Comparison of ENCODE assay signal across 19 cellular contexts in the genomic region with DNA sequence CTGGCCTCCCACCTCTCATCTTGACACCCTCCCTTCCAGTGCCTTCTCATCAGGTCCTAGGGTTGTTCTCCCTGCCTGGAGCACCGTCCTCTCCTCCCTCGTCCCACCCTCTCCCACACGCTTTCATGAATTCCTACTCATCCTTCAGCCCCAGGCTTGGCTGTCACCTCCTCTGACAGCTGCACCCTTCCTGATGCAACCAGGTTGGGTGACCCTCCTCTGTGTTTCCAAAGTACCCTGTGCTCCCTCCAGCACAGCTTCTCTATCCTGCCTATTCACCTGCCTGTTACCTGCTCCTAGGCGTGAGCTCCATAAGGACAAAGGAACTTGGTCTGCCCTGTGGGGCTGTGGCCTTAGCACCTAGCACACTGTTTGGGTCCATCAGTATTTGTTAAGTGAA. TPM values are rescaled to one million over a fixed set of nuclear protein-coding genes. Genes with fewer than 3 reads are reported as not detected.
DNase-seq lines count a peak whose midpoint lies in the region; ATAC-seq and TF ChIP-seq lines count a peak whose summit lies in the region.
"Had no signal": no experiment of that assay in that cellular context is flagged by ENCODE, and none has a peak within 500 bp of the region (broad histone marks: within the 10 kb centered on the region; RNA-seq: fewer than 3 reads in every experiment).

No MANE protein-coding gene starts in this region.

- H3K4me2 ChIP-seq in mammary epithelial cell (ENCODE audit: insufficient read depth, low read depth, low read length): no peak overlapping the region

- H3K4me3 Mint-ChIP-seq in MCF 10A (ENCODE audit: unreplicated experiment): no peak overlapping the region
- H3K4me3 Mint-ChIP-seq in activated CD8-positive, alpha-beta T cell treated with anti-CD3 and anti-CD28 coated beads, Interleukin-2, amount 10 ng/mL, durations not matched to agents 7 days and 5 days: no peak overlapping the region
- H3K4me3 Mint-ChIP-seq in naive thymus-derived CD8-positive, alpha-beta T cell: no peak overlapping the region
- H3K4me3 Mint-ChIP-seq: stimulated activated naive CD8-positive, alpha-beta T cell treated with anti-CD3 and anti-CD28 coated beads, Interleukin-15, Interleukin-2, amounts not matched to agents 100 ng/mL and 50 ng/mL, for 24 hours had no signal

- in situ Hi-C loops in mammary epithelial cell (cut with MboI; ENCODE audit: low sequenced_read_pairs in 2 of 2): loop anchor here in 1 of 2 donors (25.0 kb wide), 1 partner anchor 334 kb away; no protein-coding TSS in a partner anchor

- no peaks in the 10 kb centered on the region for H3K27me3 Mint-ChIP-seq in MCF 10A (ENCODE audit: insufficient read depth, unreplicated experiment)
- H3K27me3 Mint-ChIP-seq in activated CD8-positive, alpha-beta T cell treated with anti-CD3 and anti-CD28 coated beads, Interleukin-2, amount 10 ng/mL, durations not matched to agents 7 days and 5 days (ENCODE audit: low read depth): no peaks in the 10 kb centered on the region
- no peaks in the 10 kb centered on the region for H3K27me3 Mint-ChIP-seq in naive thymus-derived CD8-positive, alpha-beta T cell
- H3K27me3 Mint-ChIP-seq: stimulated activated naive CD8-positive, alpha-beta T cell treated with anti-CD3 and anti-CD28 coated beads, Interleukin-15, Interleukin-2, amounts not matched to agents 100 ng/mL and 50 ng/mL, for 24 hours had no signal

- no peaks in the 10 kb centered on the region for H3K9me3 ChIP-seq in mammary epithelial cell (replicated peaks; ENCODE audit: insufficient read depth, low read length)
- no peaks in the 10 kb centered on the region for H3K9me3 ChIP-seq in A673 (ENCODE audit: low read depth, low read length, poor library complexity, severe bottlenecking)
- H3K9me3 ChIP-seq: gastrocnemius medialis, right lobe of liver, upper lobe of left lung had no signal

- POLR2A ChIA-PET in MCF 10A (lab: Yijun Ruan, JAX) (interaction anchor here (0.9 to 1.2 kb wide), 2 partner anchors 8 to 19 kb away, joined by 3 to 4 read pairs; no protein-coding TSS in a partner anchor), A673 (lab: Charles Lee; ENCODE audit: low non-redundant PET) (no interaction called here)
- POLR2A ChIA-PET in activated CD8-positive, alpha-beta T cell treated with anti-CD3 and anti-CD28 coated beads, Interleukin-2, amount 10 ng/mL, durations not matched to agents 7 days and 5 days (lab: Charles Lee): no interaction called here
- POLR2A ChIA-PET in naive thymus-derived CD8-positive, alpha-beta T cell (lab: Charles Lee): interaction anchor here (1.1 kb wide), 1 partner anchor 21 kb away, joined by 3 read pairs; no protein-coding TSS in a partner anchor

- no peaks in the 10 kb centered on the region for H3K9me3 Mint-ChIP-seq in MCF 10A (ENCODE audit: unreplicated experiment)
- no peaks in the 10 kb centered on the region for H3K9me3 Mint-ChIP-seq in activated CD8-positive, alpha-beta T cell treated with anti-CD3 and anti-CD28 coated beads, Interleukin-2, amount 10 ng/mL, durations not matched to agents 7 days and 5 days (ENCODE audit: insufficient read depth)
- H3K9me3 Mint-ChIP-seq in naive thymus-derived CD8-positive, alpha-beta T cell: no peaks in the 10 kb centered on the region
- H3K9me3 Mint-ChIP-seq: stimulated activated naive CD8-positive, alpha-beta T cell treated with anti-CD3 and anti-CD28 coated beads, Interleukin-15, Interleukin-2, amounts not matched to agents 100 ng/mL and 50 ng/mL, for 24 hours had no signal

- peaks cover 71% of the 10 kb centered on the region for H3K36me3 Mint-ChIP-seq in MCF 10A (ENCODE audit: insufficient read depth, unreplicated experiment)
- H3K36me3 Mint-ChIP-seq in activated CD8-positive, alpha-beta T cell treated with anti-CD3 and anti-CD28 coated beads, Interleukin-2, amount 10 ng/mL, durations not matched to agents 7 days and 5 days (ENCODE audit: low read depth): peaks cover 57% of the 10 kb centered on the region
- peaks cover 10 to 92% (median 17%) of the 10 kb centered on the region in 3 donors for H3K36me3 Mint-ChIP-seq in naive thymus-derived CD8-positive, alpha-beta T cell

- peaks cover 6% of the 10 kb centered on the region for H3K79me2 ChIP-seq in mammary epithelial cell (ENCODE audit: insufficient read depth, low read length)

- BruUV-seq in MCF 10A (replicated peaks; lab: Mats Ljungman, UMichigan) (no TSS peak), mammary epithelial cell (replicated peaks; lab: Mats Ljungman, UMichigan) (no TSS peak), A673 (replicated peaks; lab: Mats Ljungman, UMichigan) (no TSS peak)

- ATAC-seq in activated CD8-positive, alpha-beta T cell treated with anti-CD3 and anti-CD28 coated beads, Interleukin-2, amount 10 ng/mL, durations not matched to agents 7 days and 5 days: no peak
- no peak for ATAC-seq in naive thymus-derived CD8-positive, alpha-beta T cell
- no peak for ATAC-seq in GM21619 (IDR thresholded peaks at IDR 0.05; ENCODE audit: unreplicated experiment)
- ATAC-seq: gastrocnemius medialis, right lobe of liver had no signal

- no peak overlapping the region for H2AFZ ChIP-seq in mammary epithelial cell (ENCODE audit: low read depth, low read length)

- H3K27ac ChIP-seq in mammary epithelial cell (ENCODE audit: insufficient read depth, low read depth, low read length) (no peak overlapping the region), A673 (ENCODE audit: low read depth, low read length, poor library complexity, severe bottlenecking) (no peak overlapping the region)
- H3K27ac ChIP-seq: right lobe of liver, upper lobe of left lung had no signal

- intact Hi-C loops in MCF 10A (cut with micrococcal nuclease) (no loop called here), mammary epithelial cell (cut with micrococcal nuclease) (no loop called here), A673 (cut with micrococcal nuclease; ENCODE audit: unreplicated experiment) (no loop called here)

- H3K27me3 ChIP-seq in mammary epithelial cell (ENCODE audit: insufficient read depth, low read length) (no peaks in the 10 kb centered on the region), A673 (replicated peaks; ENCODE audit: insufficient read depth, low read depth, low read length, poor library complexity) (no peaks in the 10 kb centered on the region)
- H3K27me3 ChIP-seq: gastrocnemius medialis, right lobe of liver, upper lobe of left lung had no signal

- CTCF ChIA-PET in MCF 10A (lab: Yijun Ruan, JAX): interaction anchor here (0.9 to 2.3 kb wide), 4 partner anchors 8 to 216 kb away, joined by 4 to 12 read pairs (median 4); no protein-coding TSS in a partner anchor
- CTCF ChIA-PET in mammary epithelial cell (lab: Charles Lee; ENCODE audit: low non-redundant PET): no interaction called here
- CTCF ChIA-PET in activated CD8-positive, alpha-beta T cell treated with anti-CD3 and anti-CD28 coated beads, Interleukin-2, amount 10 ng/mL, durations not matched to agents 7 days and 5 days (lab: Charles Lee): interaction anchor here (3.6 to 4.9 kb wide), 2 partner anchors 8 to 217 kb away, joined by 15 to 37 read pairs; no protein-coding TSS in a partner anchor
- CTCF ChIA-PET in A673 (lab: Charles Lee): no interaction called here

- no peak for TF ChIP-seq CTCF in MCF 10A (IDR thresholded peaks at IDR 0.05; ENCODE audit: unreplicated experiment)
- TF ChIP-seq CTCF in mammary epithelial cell (conservative IDR thresholded peaks at IDR 0.05 in 1 of 2, IDR thresholded peaks at IDR 0.05 in 1 of 2; ENCODE audit: extremely low read depth in 1 of 2, insufficient read depth in 1 of 2, low read depth in 1 of 2, low read length in 2 of 2): no peak
- TF ChIP-seq CTCF in A673 (conservative IDR thresholded peaks at IDR 0.05; ENCODE audit: low read depth, low read length): no peak

- dilution Hi-C loops in mammary epithelial cell (cut with HindIII; ENCODE audit: low sequenced_read_pairs): no loop called here

- no peaks in the 10 kb centered on the region for H3K4me1 ChIP-seq in mammary epithelial cell (ENCODE audit: insufficient read depth, low read length)
- no peaks in the 10 kb centered on the region for H3K4me1 ChIP-seq in A673 (ENCODE audit: insufficient read depth, low read length, poor library complexity, severe bottlenecking)
- H3K4me1 ChIP-seq: right lobe of liver had no signal

- WGBS in mammary epithelial cell (ENCODE audit: low coverage, missing lambda C conversion rate): 90% methylated on average over 4 of the region's 4 CpGs

- H3K4me3 ChIP-seq in mammary epithelial cell (replicated peaks in 1 of 3; ENCODE audit: insufficient read depth in 1 of 3, low read depth in 2 of 3, low read length in 3 of 3): no peak overlapping the region
- H3K4me3 ChIP-seq in A673 (ENCODE audit: low read depth, low read length, poor library complexity, severe bottlenecking): no peak overlapping the region
- H3K4me3 ChIP-seq: gastrocnemius medialis, right lobe of liver, upper lobe of left lung had no signal

- H3K9ac ChIP-seq in mammary epithelial cell (ENCODE audit: insufficient read depth, low read length): no peak overlapping the region

- H3K4me1 Mint-ChIP-seq in MCF 10A (ENCODE audit: insufficient read depth, unreplicated experiment): peaks cover under 1% of the 10 kb centered on the region
- peaks cover 3% of the 10 kb centered on the region for H3K4me1 Mint-ChIP-seq in activated CD8-positive, alpha-beta T cell treated with anti-CD3 and anti-CD28 coated beads, Interleukin-2, amount 10 ng/mL, durations not matched to agents 7 days and 5 days (ENCODE audit: low read depth)
- H3K4me1 Mint-ChIP-seq in naive thymus-derived CD8-positive, alpha-beta T cell: peaks cover 23 to 49% (median 43%) of the 10 kb centered on the region in 4 donors

- peak overlapping the region; percentile 54 for H3K27ac Mint-ChIP-seq in MCF 10A (ENCODE audit: low read depth, unreplicated experiment)
- peak overlapping the region; percentile 59 for H3K27ac Mint-ChIP-seq in activated CD8-positive, alpha-beta T cell treated with anti-CD3 and anti-CD28 coated beads, Interleukin-2, amount 10 ng/mL, durations not matched to agents 7 days and 5 days
- H3K27ac Mint-ChIP-seq in naive thymus-derived CD8-positive, alpha-beta T cell: peak overlapping the region in 8 of 10 donors; percentile 28 to 90 (median 70)
- H3K27ac Mint-ChIP-seq: stimulated activated naive CD8-positive, alpha-beta T cell treated with anti-CD3 and anti-CD28 coated beads, Interleukin-15, Interleukin-2, amounts not matched to agents 100 ng/mL and 50 ng/mL, for 24 hours had no signal

- H4K20me1 ChIP-seq in mammary epithelial cell (ENCODE audit: insufficient read depth, low read length): no peaks in the 10 kb centered on the region

- H3K36me3 ChIP-seq in mammary epithelial cell (ENCODE audit: insufficient read depth, low read length) (peaks cover 8% of the 10 kb centered on the region), A673 (ENCODE audit: insufficient read depth, low read length, poor library complexity, severe bottlenecking) (no peaks in the 10 kb centered on the region)

- DNase-seq in MCF 10A (ENCODE audit: unreplicated experiment) (no peak), mammary epithelial cell (no peak), SIG-M5 treated with dmso at 0.1 percent for 504 hours (lab: John Stamatoyannopoulos, UW; ENCODE audit: unreplicated experiment) (no peak), 8988T (no peak), A673 (ENCODE audit: low spot score) (no peak)
- DNase-seq in activated CD8-positive, alpha-beta T cell treated with anti-CD3 and anti-CD28 coated beads, Interleukin-2, amount 10 ng/mL, durations not matched to agents 7 days and 5 days: no peak
- no peak for DNase-seq in naive thymus-derived CD8-positive, alpha-beta T cell
- DNase-seq: activated CD4-positive, alpha-beta T cell treated with anti-CD3 and anti-CD28 coated beads for 1 hour; activated CD8-positive, alpha-beta memory T cell treated with anti-CD3 and anti-CD28 coated beads, Interleukin-2, amount 50 U/mL, for 4 hours; KBM-7; NCI-H2081; NCI-H524 treated with DMSO at 0.1 percent for 48 hours; nucleus accumbens; right lobe of liver; SIG-M5; upper lobe of left lung had no signal

RNA-seq across cellular contexts. Expression of gene SGSM3, which starts 58.4 kb away (rescaled TPM):
- total RNA-seq in MCF 10A (2022): 41.3 and 44.6 TPM in 2 replicates
- total RNA-seq in mammary epithelial cell: 10 to 100 TPM; 25.8 to 47.4 TPM
- 47.4 TPM for polyA plus RNA-seq in mammary epithelial cell
- 63.5 TPM for polyA minus RNA-seq in mammary epithelial cell
- 100 to 1,000 TPM; 105 TPM for total RNA-seq in activated CD8-positive, alpha-beta T cell treated with anti-CD3 and anti-CD28 coated beads, Interleukin-2, amount 10 ng/mL, durations not matched to agents 7 days and 5 days
- 100 to 1,000 TPM; 117 to 118 TPM for total RNA-seq in naive thymus-derived CD8-positive, alpha-beta T cell
- 10 to 100 TPM; 53.3 to 63.3 (median 62.0) TPM for polyA plus RNA-seq in naive thymus-derived CD8-positive, alpha-beta T cell
- 91.1 and 96.1 TPM in 2 replicates for total RNA-seq in A673 (2021)

Comparison
In these comparisons a context has a peak if more than half of its experiments do, and no peak if none do; other contexts are left out.
1. CTCF ChIA-PET loops: an anchor here in MCF 10A (0.9 to 2.3 kb wide) and activated CD8-positive, alpha-beta T cell treated with anti-CD3 and anti-CD28 coated beads, Interleukin-2, amount 10 ng/mL, durations not matched to agents 7 days and 5 days (3.6 to 4.9 kb wide); none called in mammary epithelial cell and A673.
2. POLR2A ChIA-PET loops: an anchor here in MCF 10A (0.9 to 1.2 kb wide) and naive thymus-derived CD8-positive, alpha-beta T cell (1.1 kb wide); none called in activated CD8-positive, alpha-beta T cell treated with anti-CD3 and anti-CD28 coated beads, Interleukin-2, amount 10 ng/mL, durations not matched to agents 7 days and 5 days and A673.